ENCODE assay signal across 1 cellular context in genomic region chr12:50103351-50103750, GRCh38.
TF ChIP-seq lines count a peak whose summit lies in the region.

No MANE protein-coding gene starts in this region.

TF ChIP-seq in H1, 55 proteins besides CTCF, POLR2A, EP300 and RAD21:
- no peak for TF ChIP-seq PHF8 (conservative IDR thresholded peaks at IDR 0.05; ENCODE audit: low read depth, low read length)
- TF ChIP-seq SP1 (IDR thresholded peaks at IDR 0.05; ENCODE audit: low read depth, low read length) = no peak
- no peak for TF ChIP-seq CHD1 (IDR thresholded peaks at IDR 0.05; ENCODE audit: low read depth, low read length)
- no peak for TF ChIP-seq EZH2 (IDR thresholded peaks at IDR 0.05; ENCODE audit: low read depth, low read length, severe bottlenecking)
- TF ChIP-seq HDAC6 (IDR thresholded peaks at IDR 0.05; ENCODE audit: low read depth, low read length) = no peak
- no peak for TF ChIP-seq SRF (IDR thresholded peaks at IDR 0.05; ENCODE audit: low read depth, low read length)
- TF ChIP-seq USF2 (IDR thresholded peaks at IDR 0.05; ENCODE audit: low read length) = no peak
- TF ChIP-seq CHD2 (IDR thresholded peaks at IDR 0.05; ENCODE audit: low read length) = no peak
- TF ChIP-seq TAF1 (IDR thresholded peaks at IDR 0.05; ENCODE audit: low read depth, low read length) = no peak
TF ChIP-seq in H1: peak in this region for 0.
